1 cellular context compared by ENCODE assay signal in genomic region chr19:12448808-12449207, GRCh38.
TF ChIP-seq lines count a peak whose summit lies in the region.

No MANE protein-coding gene starts in this region.

TF ChIP-seq in HepG2, 621 proteins besides CTCF, POLR2A, EP300 and RAD21:
- TF ChIP-seq ZNF234 (CRISPR knock-in tag; conservative IDR thresholded peaks at IDR 0.05) = no peak
- TF ChIP-seq ZBTB38 (CRISPR knock-in tag; IDR thresholded peaks at IDR 0.05) = no peak
- TF ChIP-seq CEBPB (IDR thresholded peaks at IDR 0.05; ENCODE audit: borderline replicate concordance, low read depth, low read length) = no peak
- no peak for TF ChIP-seq PHF21A (CRISPR knock-in tag; IDR thresholded peaks at IDR 0.05)
- no peak for TF ChIP-seq GRHL1 (CRISPR knock-in tag; conservative IDR thresholded peaks at IDR 0.05)
- TF ChIP-seq FOXA1 (IDR thresholded peaks at IDR 0.05) = no peak
- peak; percentile 92 for TF ChIP-seq FOXA1 (CRISPR knock-in tag; IDR thresholded peaks at IDR 0.05)
- TF ChIP-seq TFAP4 (IDR thresholded peaks at IDR 0.05; ENCODE audit: borderline replicate concordance, low read depth) = peak; percentile 54; the same call in 1 of the 2 replicates
- no peak for TF ChIP-seq HIC2 (CRISPR knock-in tag; IDR thresholded peaks at IDR 0.05; ENCODE audit: low read depth)
- no peak for TF ChIP-seq MAX (IDR thresholded peaks at IDR 0.05)
- TF ChIP-seq STAG1 (CRISPR knock-in tag; IDR thresholded peaks at IDR 0.05) = peak; percentile 49
